Comparison of ENCODE assay signal across 16 cellular contexts in the genomic region with DNA sequence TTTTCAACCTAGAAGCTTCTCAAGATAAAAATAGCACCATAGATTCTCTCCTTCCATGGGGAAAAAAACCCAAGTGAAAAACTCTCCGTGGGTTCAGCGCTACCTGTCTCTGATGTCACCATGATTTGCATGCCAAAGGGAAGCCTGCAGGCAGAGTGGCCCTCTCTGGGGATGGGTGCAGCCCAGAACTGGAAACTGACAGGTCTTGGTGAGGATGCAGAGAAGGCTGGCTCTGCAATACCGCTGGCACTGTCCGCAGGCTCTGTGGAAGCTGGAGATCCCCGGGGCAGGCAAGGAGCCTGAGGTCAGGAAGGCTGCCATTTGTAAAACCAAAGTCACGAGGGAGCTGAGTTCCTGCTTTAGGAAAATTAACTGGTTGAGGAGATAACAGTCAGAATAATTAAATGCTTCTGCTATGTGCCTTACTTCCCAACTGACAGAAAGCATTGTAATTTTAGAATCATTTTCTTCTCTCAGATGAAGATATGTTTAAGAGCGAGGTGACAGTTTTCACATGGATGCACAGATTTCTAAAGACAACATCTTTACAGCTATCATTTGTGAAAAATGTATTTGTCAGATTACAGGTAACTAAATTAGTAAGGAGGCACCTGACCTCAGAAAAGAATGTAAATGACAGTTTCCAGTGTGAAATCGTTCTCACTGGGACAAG.
"Had no signal": no experiment of that assay in that cellular context is flagged by ENCODE, and none has a peak within 500 bp of the region (broad histone marks: within the 10 kb centered on the region; RNA-seq: fewer than 3 reads in every experiment).

No MANE protein-coding gene starts in this region.

- H3K27ac Mint-ChIP-seq: memory B cell, nephron had no signal

- H3K36me3 ChIP-seq: left ventricle myocardium inferior, lower lobe of right lung, ovary, right atrium auricular region had no signal

- H3K27ac ChIP-seq: coronary artery, left ventricle myocardium inferior, lower lobe of right lung, ovary, right atrium auricular region had no signal

- H3K27me3 ChIP-seq: ovary, right atrium auricular region had no signal

- ATAC-seq: esophagus mucosa, left cardiac atrium, lower lobe of right lung had no signal

- H3K4me3 ChIP-seq: coronary artery, left ventricle myocardium inferior, lower lobe of right lung, ovary, right atrium auricular region had no signal

- DNase-seq: effector CD8-positive, alpha-beta T cell; kidney; left cardiac atrium; left ventricle myocardium inferior; lower lobe of right lung; midbrain; ovary; small intestine; stimulated activated CD4-positive, alpha-beta T cell treated with anti-CD3 and anti-CD28 coated beads, Interleukin-12 subunit alpha, Interleukin-12 subunit beta, amount 100 ng/mL, for 4 hours; stimulated activated naive CD4-positive, alpha-beta T cell; trophoblast cell had no signal

- H3K4me3 Mint-ChIP-seq: memory B cell, nephron had no signal

- H3K9me3 ChIP-seq: lower lobe of right lung, ovary, right atrium auricular region had no signal

- H3K27me3 Mint-ChIP-seq: memory B cell had no signal

- H3K4me1 ChIP-seq: left ventricle myocardium inferior, lower lobe of right lung, right atrium auricular region had no signal

- H3K4me1 Mint-ChIP-seq: memory B cell, nephron had no signal
